9 cellular contexts compared by ENCODE assay signal in the genomic region with DNA sequence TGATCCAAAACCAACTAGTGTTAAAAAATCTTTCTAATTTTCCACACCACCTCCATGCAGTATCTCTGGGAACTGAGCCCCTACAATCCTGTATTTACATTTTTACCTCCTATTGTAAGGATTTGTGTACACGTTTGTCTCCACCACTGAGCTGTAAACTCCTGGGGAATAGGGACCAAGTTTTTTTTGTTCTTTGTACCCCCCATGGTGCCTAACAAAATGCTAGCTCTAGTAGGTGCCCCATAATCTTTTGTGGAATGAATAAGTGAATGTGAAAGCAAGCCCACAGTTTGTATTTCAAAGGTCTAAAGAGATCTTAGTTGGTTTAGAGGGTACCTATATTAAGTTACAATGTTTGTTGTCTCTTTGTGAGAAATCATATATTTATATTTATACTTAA. TPM values are rescaled to one million over a fixed set of nuclear protein-coding genes. Genes with fewer than 3 reads are reported as not detected.
DNase-seq lines count a peak whose midpoint lies in the region; ATAC-seq, FAIRE-seq and TF ChIP-seq lines count a peak whose summit lies in the region.
"Had no signal": no experiment of that assay in that cellular context is flagged by ENCODE, and none has a peak within 500 bp of the region (broad histone marks: within the 10 kb centered on the region; RNA-seq: fewer than 3 reads in every experiment).

No MANE protein-coding gene starts in this region.

- H2BK15ac ChIP-seq in H1 (ENCODE audit: low read length), result no peak overlapping the region

- no peak overlapping the region for H2AK5ac ChIP-seq in H1 (ENCODE audit: low read depth, low read length)

- peaks cover 57% of the 10 kb centered on the region for H3K27me3 Mint-ChIP-seq in stimulated activated naive CD8-positive, alpha-beta T cell treated with anti-CD3 and anti-CD28 coated beads, Interleukin-15, Interleukin-2, amounts not matched to agents 100 ng/mL and 50 ng/mL, for 24 hours
- peaks cover 9% of the 10 kb centered on the region for H3K27me3 Mint-ChIP-seq in nephron progenitor cell (ENCODE audit: low read depth, poor library complexity)

- no peak overlapping the region for H2AFZ ChIP-seq in H1 (ENCODE audit: low read length)

- H3K4me2 ChIP-seq in H1 (ENCODE audit: insufficient read depth in 1 of 2, low read depth in 2 of 2, low read length in 2 of 2), result peak overlapping the region; percentile 75 to 87

- no peak overlapping the region for H4K91ac ChIP-seq in H1 (replicated peaks; ENCODE audit: insufficient read length, low read length)

- H2BK120ac ChIP-seq in H1 (replicated peaks; ENCODE audit: low read depth, low read length), result no peak overlapping the region

- H3K4me1 ChIP-seq in H1 (replicated peaks in 1 of 4; ENCODE audit: control insufficient read depth in 3 of 4, insufficient read depth in 4 of 4, low read length in 3 of 4) (peaks cover 2 to 14% (median 7%) of the 10 kb centered on the region in 4 experiments), vagina (peaks cover 28% of the 10 kb centered on the region)

- TF ChIP-seq CTCF in H1 (IDR thresholded peaks at IDR 0.05; ENCODE audit: control extremely low read depth in 1 of 3, insufficient read depth in 1 of 3, low read depth in 1 of 3, low read length in 3 of 3) (no peak), nephron progenitor cell (IDR thresholded peaks at IDR 0.05) (no peak), vagina (IDR thresholded peaks at IDR 0.05) (no peak)

- H3K27ac Mint-ChIP-seq in stimulated activated naive CD8-positive, alpha-beta T cell treated with anti-CD3 and anti-CD28 coated beads, Interleukin-15, Interleukin-2, amounts not matched to agents 100 ng/mL and 50 ng/mL, for 24 hours, result no peak overlapping the region
- H3K27ac Mint-ChIP-seq in nephron progenitor cell, result no peak overlapping the region

- H3K27me3 ChIP-seq in H1 (replicated peaks in 1 of 4; ENCODE audit: control insufficient read depth in 3 of 4, extremely low read depth in 1 of 4, insufficient read depth in 3 of 4, low read length in 3 of 4) (peaks cover 59 to 98% (median 87%) of the 10 kb centered on the region in 4 experiments), vagina (no peaks in the 10 kb centered on the region)

- H3K4me3 ChIP-seq in H1 (ENCODE audit: extremely low read depth in 1 of 4, insufficient read depth in 2 of 4, low read depth in 3 of 4, low read length in 4 of 4) (peak overlapping the region; percentile 73 to 77 (median 74); a peak in 6 of 8 replicates), vagina (peak overlapping the region; percentile 73 to 87)
- H3K4me3 ChIP-seq: K562 had no signal

- CTCF ChIA-PET in H1 (lab: Charles Lee; ENCODE audit: partially characterized antibody), result interaction anchor here (0.6 to 2.4 kb wide), 13 partner anchors 13 to 379 kb away, joined by 3 to 18 read pairs (median 3); no protein-coding TSS in a partner anchor

- no peak overlapping the region for H3K9ac ChIP-seq in H1 (replicated peaks in 1 of 4; ENCODE audit: extremely low read depth in 1 of 4, low read depth in 3 of 4, low read length in 3 of 4)

- no peak overlapping the region for H4K8ac ChIP-seq in H1 (ENCODE audit: extremely low read depth, insufficient read depth, low read length)

- H3K4me1 Mint-ChIP-seq in stimulated activated naive CD8-positive, alpha-beta T cell treated with anti-CD3 and anti-CD28 coated beads, Interleukin-15, Interleukin-2, amounts not matched to agents 100 ng/mL and 50 ng/mL, for 24 hours (ENCODE audit: low read depth), result peaks cover 4% of the 10 kb centered on the region
- peaks cover 35% of the 10 kb centered on the region for H3K4me1 Mint-ChIP-seq in nephron progenitor cell

- H3K56ac ChIP-seq in H1 (replicated peaks; ENCODE audit: insufficient read length, low read depth, low read length), result no peak overlapping the region

- H3K27ac ChIP-seq in H1 (ENCODE audit: low read depth, low read length) (no peak overlapping the region), vagina (peak overlapping the region; percentile 88)

- H4K20me1 ChIP-seq in H1 (replicated peaks in 1 of 2; ENCODE audit: control insufficient read depth in 1 of 2, insufficient read depth in 2 of 2, low read length in 2 of 2), result peaks cover 5 to 6% of the 10 kb centered on the region in 2 experiments

- H3K9me3 ChIP-seq in H1 (ENCODE audit: insufficient read depth in 2 of 2, low read depth in 1 of 2, low read length in 1 of 2) (no peaks in the 10 kb centered on the region), vagina (no peaks in the 10 kb centered on the region)

- DNase-seq in stimulated activated naive CD8-positive, alpha-beta T cell treated with anti-CD3 and anti-CD28 coated beads, Interleukin-15, Interleukin-2, amounts not matched to agents 100 U/mL and 50 U/mL, for 24 hours, result no peak
- DNase-seq in H1 (ENCODE audit: low read depth in 1 of 2, low spot score in 2 of 2), result no peak
- DNase-seq in nephron progenitor cell, result no peak
- no peak for DNase-seq in vagina (ENCODE audit: extremely low spot score in 2 of 2)
- no peak for DNase-seq in NOMO-1 (lab: John Stamatoyannopoulos, UW; ENCODE audit: unreplicated experiment in 2 of 2)
- no peak for DNase-seq in SW480 (ENCODE audit: low spot score)

- H3K79me2 ChIP-seq in H1 (ENCODE audit: control insufficient read depth in 1 of 2, insufficient read depth in 2 of 2, low read length in 2 of 2), result no peaks in the 10 kb centered on the region

- H2BK5ac ChIP-seq in H1 (ENCODE audit: low read depth, low read length), result no peak overlapping the region

- no peaks in the 10 kb centered on the region for H3K36me3 Mint-ChIP-seq in stimulated activated naive CD8-positive, alpha-beta T cell treated with anti-CD3 and anti-CD28 coated beads, Interleukin-15, Interleukin-2, amounts not matched to agents 100 ng/mL and 50 ng/mL, for 24 hours (ENCODE audit: low read depth)
- no peaks in the 10 kb centered on the region for H3K36me3 Mint-ChIP-seq in nephron progenitor cell (ENCODE audit: low read depth)

- H3K4ac ChIP-seq in H1 (replicated peaks; ENCODE audit: insufficient read length, low read depth, low read length), result no peak overlapping the region

- intact Hi-C loops in vagina (cut with DNase I), result loop anchor here (10.0 kb wide), 1 partner anchor 112 kb away; no protein-coding TSS in a partner anchor

- TF ChIP-seq EP300 in H1 (IDR thresholded peaks at IDR 0.05; ENCODE audit: borderline replicate concordance in 1 of 2, low read depth in 2 of 2, low read length in 2 of 2), result no peak

- H2BK12ac ChIP-seq in H1 (ENCODE audit: low read depth, low read length), result no peak overlapping the region

- peak overlapping the region; percentile 35 for H3K4me3 Mint-ChIP-seq in stimulated activated naive CD8-positive, alpha-beta T cell treated with anti-CD3 and anti-CD28 coated beads, Interleukin-15, Interleukin-2, amounts not matched to agents 100 ng/mL and 50 ng/mL, for 24 hours
- H3K4me3 Mint-ChIP-seq in nephron progenitor cell, result peak overlapping the region; percentile 96

- no peak overlapping the region for H3K14ac ChIP-seq in H1 (ENCODE audit: insufficient read length)

- H3K79me1 ChIP-seq in H1 (ENCODE audit: low read depth, low read length), result no peaks in the 10 kb centered on the region

- FAIRE-seq in H1 (lab: Jason Lieb, UNC), result no peak
- FAIRE-seq: K562 had no signal

- H2BK20ac ChIP-seq in H1 (ENCODE audit: low read length), result no peak overlapping the region

- no peaks in the 10 kb centered on the region for H3K9me3 Mint-ChIP-seq in stimulated activated naive CD8-positive, alpha-beta T cell treated with anti-CD3 and anti-CD28 coated beads, Interleukin-15, Interleukin-2, amounts not matched to agents 100 ng/mL and 50 ng/mL, for 24 hours
- no peaks in the 10 kb centered on the region for H3K9me3 Mint-ChIP-seq in nephron progenitor cell

- WGBS in H1 (ENCODE audit: extremely low coverage in 1 of 2, insufficient coverage in 1 of 2, insufficient read length in 1 of 2, insufficient replicate concordance in 2 of 2, low coverage in 1 of 2, low lambda C conversion rate in 2 of 2, missing lambda C conversion rate in 1 of 2), 2 experiments, result 6% methylated on average over 1 of the region's 1 CpG; no CpG with 5 or more reads in 1 of the 2 experiments

- H3K36me3 ChIP-seq in H1 (ENCODE audit: control insufficient read depth in 2 of 4, insufficient read depth in 4 of 4, low read length in 3 of 4), result peaks cover 0 to 4% (median 0%) of the 10 kb centered on the region in 4 experiments; a peak in 1 of 8 replicates
- no peaks in the 10 kb centered on the region for H3K36me3 ChIP-seq in vagina

- no peak for TF ChIP-seq POLR2A in H1 (IDR thresholded peaks at IDR 0.05; ENCODE audit: control extremely low read depth in 1 of 2, low read depth in 2 of 2, low read length in 2 of 2)
- no peak for TF ChIP-seq POLR2A in vagina (IDR thresholded peaks at IDR 0.05)

- no peak for ATAC-seq in stimulated activated naive CD8-positive, alpha-beta T cell treated with anti-CD3 and anti-CD28 coated beads, Interleukin-15, Interleukin-2, amounts not matched to agents 100 U/mL and 50 U/mL, for 24 hours
- ATAC-seq in HG03139 (IDR thresholded peaks at IDR 0.05; ENCODE audit: unreplicated experiment), result no peak
- ATAC-seq: K562 had no signal

- no peak overlapping the region for H3K23ac ChIP-seq in H1 (ENCODE audit: insufficient read length)

- no peak overlapping the region for H3K18ac ChIP-seq in H1 (ENCODE audit: extremely low read depth, low read length)

- POLR2A ChIA-PET in H1 (lab: Charles Lee; ENCODE audit: partially characterized antibody), result no interaction called here

- no peak for TF ChIP-seq RAD21 in H1 (IDR thresholded peaks at IDR 0.05 in 1 of 2, conservative IDR thresholded peaks at IDR 0.05 in 1 of 2; ENCODE audit: low read depth in 2 of 2, low read length in 2 of 2)

- no peak overlapping the region for H4K5ac ChIP-seq in H1 (ENCODE audit: insufficient read length, low read depth, low read length)

- peaks cover 16% of the 10 kb centered on the region; the same call in 1 of the 2 replicates for H3K23me2 ChIP-seq in H1 (ENCODE audit: low read depth, low read length)

TF ChIP-seq in H1, 55 proteins besides CTCF, POLR2A, EP300 and RAD21:
- TF ChIP-seq ASH2L (IDR thresholded peaks at IDR 0.05; ENCODE audit: low read length) (no peak), HDAC2 (IDR thresholded peaks at IDR 0.05; ENCODE audit: borderline replicate concordance in 1 of 2, low read depth in 2 of 2, low read length in 2 of 2) (peak in 1 of 2 experiments; percentile 54; a peak in 1 of 4 replicates)

RNA-seq across cellular contexts. Expression of a gene that starts 0.9 kb away (rescaled TPM):
- total RNA-seq in H1 (2021; fragmentation: NEBNext Ultra II Directional; extraction: Animal tissue kit (Norgen Biotek cat#: 25700)), result 1.6 and 2.7 TPM in 2 replicates
- 1.2 and 1.6 TPM in 2 replicates for polyA plus RNA-seq in H1 (2011; rRNA removed)
- polyA plus RNA-seq in H1 (2011; cell fraction: cytosol; rRNA removed), result 1.7 TPM
- 2.7 TPM for polyA plus RNA-seq in H1 (2011; cell fraction: nucleus; rRNA removed)
- 2.1 to 6.4 TPM (median 2.4 TPM) in 4 replicates for polyA plus RNA-seq in H1 (2012, experiment 1 of 2)
- polyA plus RNA-seq in H1 (2012, experiment 2 of 2), result 0.84 TPM
- polyA plus RNA-seq in H1 (2013, experiment 1 of 2), result 5.5 TPM
- polyA plus RNA-seq in H1 (2013, experiment 2 of 2), result 4.1 TPM
- polyA minus RNA-seq in H1 (2011; rRNA and poly(A)+ RNA removed), result 3.8 and 4.1 TPM in 2 replicates
- 1.6 TPM for polyA minus RNA-seq in H1 (2011; cell fraction: cytosol; rRNA and poly(A)+ RNA removed)
- 4.9 TPM for polyA minus RNA-seq in H1 (2011; cell fraction: nucleus; rRNA and poly(A)+ RNA removed)
- total RNA-seq in vagina, result 68.0 TPM
- polyA plus RNA-seq: K562 had no signal

Comparison
In these comparisons a context has a peak if more than half of its experiments do, and no peak if none do; other contexts are left out.
1. RNA of a gene that starts 0.9 kb away (total RNA-seq): 68.0 TPM in vagina (single experiment); 1.6 to 2.7 TPM in H1; every median in the first group is over 10 times any median in the second.